In the genomic region with DNA sequence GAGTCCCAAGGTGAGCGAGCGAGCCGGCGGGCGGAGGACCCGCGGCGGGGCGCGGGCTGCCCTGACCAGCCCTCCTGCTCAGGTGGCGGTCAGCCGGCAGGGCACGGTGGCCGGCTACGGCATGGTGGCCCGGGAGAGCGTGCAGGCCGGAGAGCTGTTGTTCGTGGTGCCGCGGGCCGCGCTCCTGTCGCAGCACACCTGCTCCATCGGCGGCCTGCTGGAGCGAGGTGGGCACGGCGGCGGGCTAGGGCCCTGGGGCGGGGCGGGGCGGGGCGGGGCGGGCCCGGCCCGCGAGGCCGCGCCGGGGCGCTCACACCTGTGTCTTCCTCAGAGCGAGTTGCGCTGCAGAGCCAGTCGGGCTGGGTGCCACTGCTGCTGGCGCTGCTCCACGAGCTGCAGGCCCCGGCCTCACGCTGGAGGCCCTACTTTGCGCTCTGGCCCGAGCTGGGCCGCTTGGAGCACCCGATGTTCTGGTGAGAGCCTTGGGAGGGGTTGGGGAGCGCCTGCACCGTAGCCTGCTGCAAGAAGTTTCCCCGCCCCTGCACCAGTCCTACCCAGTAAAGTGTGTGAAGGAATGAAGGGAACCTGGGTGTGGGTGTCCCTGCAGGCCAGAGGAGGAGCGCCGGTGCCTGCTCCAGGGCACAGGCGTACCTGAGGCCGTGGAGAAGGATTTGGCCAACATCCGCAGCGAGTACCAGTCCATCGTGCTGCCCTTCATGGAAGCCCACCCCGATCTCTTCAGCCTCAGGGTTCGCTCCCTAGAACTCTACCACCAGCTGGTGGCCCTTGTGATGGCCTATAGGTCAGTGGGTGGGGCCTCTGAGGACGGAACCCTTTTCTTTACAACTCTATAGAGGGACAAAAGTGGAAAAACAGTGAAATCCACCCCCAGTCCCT, we compare ENCODE assay signal across 8 cellular contexts. TPM values are rescaled to one million over a fixed set of nuclear protein-coding genes. Genes with fewer than 3 reads are reported as not detected.
A peak's percentile ranks its signal among the peaks of the same experiment; 100 is the strongest.
DNase-seq lines count a peak whose midpoint lies in the region; ATAC-seq and TF ChIP-seq lines count a peak whose summit lies in the region.

No MANE protein-coding gene starts in this region.

- H3K9me3 Mint-ChIP-seq in activated T-helper 1 cell treated with anti-CD3 and anti-CD28 coated beads, Interleukin-12 subunit alpha, Interleukin-12 subunit beta, Interleukin-2, Interleukin-4 antibody, amounts not matched to agents 30 ng/mL and 10 ng/mL and 1 ng/mL, durations not matched to agents 14 hours and 24 hours and 36 hours, result no peaks in the 10 kb centered on the region

- H3K27ac Mint-ChIP-seq in activated T-helper 1 cell treated with anti-CD3 and anti-CD28 coated beads, Interleukin-12 subunit alpha, Interleukin-12 subunit beta, Interleukin-2, Interleukin-4 antibody, amounts not matched to agents 30 ng/mL and 10 ng/mL and 1 ng/mL, durations not matched to agents 14 hours and 24 hours and 36 hours, result peak overlapping the region; percentile 83

- H3K27ac ChIP-seq in HEK293 (ENCODE audit: extremely low read depth, low read depth, low read length) (peak overlapping the region; percentile 83), foreskin keratinocyte (no peak overlapping the region), ovary (peak overlapping the region; percentile 34 to 67)

- H3K9me3 ChIP-seq in HEK293 (ENCODE audit: control insufficient read depth, insufficient read depth, low read depth, low read length) (no peaks in the 10 kb centered on the region), ovary (no peaks in the 10 kb centered on the region)

- intact Hi-C loops in activated T-helper 1 cell treated with anti-CD3 and anti-CD28 coated beads, Interleukin-12 subunit alpha, Interleukin-12 subunit beta, Interleukin-2, Interleukin-4 antibody, amounts not matched to agents 30 ng/mL and 10 ng/mL and 1 ng/mL, durations not matched to agents 14 hours and 24 hours and 36 hours (cut with micrococcal nuclease), result loop anchor here (1.0 to 10.0 kb wide), 7 partner anchors 15 to 779 kb away; a partner anchor contains a TSS
- intact Hi-C loops in ovary (cut with DNase I), result loop anchor here in 2 of 4 donors (10.0 kb wide), 2 partner anchors 109 to 119 kb away; a partner anchor contains a TSS

- no peaks in the 10 kb centered on the region for H3K27me3 Mint-ChIP-seq in activated T-helper 1 cell treated with anti-CD3 and anti-CD28 coated beads, Interleukin-12 subunit alpha, Interleukin-12 subunit beta, Interleukin-2, Interleukin-4 antibody, amounts not matched to agents 30 ng/mL and 10 ng/mL and 1 ng/mL, durations not matched to agents 14 hours and 24 hours and 36 hours (ENCODE audit: insufficient read depth)

- peak; percentile 31 for ATAC-seq in GM18502 (IDR thresholded peaks at IDR 0.05; ENCODE audit: poor library complexity, unreplicated experiment)
- ATAC-seq in foreskin keratinocyte, result peak; percentile 75

- H3K4me3 ChIP-seq in HEK293 (ENCODE audit: low read depth, low read length), result peak overlapping the region; percentile 78
- peak overlapping the region; percentile 89 for H3K4me3 ChIP-seq in ovary

- peak; percentile 88 for DNase-seq in NAMALWA (ENCODE audit: low spot score)
- no peak for DNase-seq in activated T-helper 1 cell treated with anti-CD3 and anti-CD28 coated beads, Interleukin-12 subunit alpha, Interleukin-12 subunit beta, Interleukin-2, Interleukin-4 antibody, amounts not matched to agents 30 ng/mL and 10 ng/mL and 1 ng/mL, durations not matched to agents 14 hours and 24 hours and 36 hours (ENCODE audit: low spot score)
- peak; percentile 15 to 35 for DNase-seq in foreskin keratinocyte
- DNase-seq in ovary, result peak in 3 of 5 donors; percentile 46 to 63 (median 53)
- no peak for DNase-seq in epidermal melanocyte (ENCODE audit: insufficient read length, low spot score)
- no peak for DNase-seq in ureter (ENCODE audit: low spot score)

- no peak for TF ChIP-seq POLR2A in ovary (IDR thresholded peaks at IDR 0.05)

- no peak for TF ChIP-seq CTCF in HEK293 (tag by site-specific recombination; IDR thresholded peaks at IDR 0.05)
- TF ChIP-seq CTCF in foreskin keratinocyte (conservative IDR thresholded peaks at IDR 0.05), result peak; percentile 1
- no peak for TF ChIP-seq CTCF in ovary (IDR thresholded peaks at IDR 0.05)

- H3K36me3 ChIP-seq in HEK293 (ENCODE audit: control insufficient read depth in 2 of 2, insufficient read depth in 1 of 2, low read length in 2 of 2), result peaks cover 15 to 50% of the 10 kb centered on the region in 2 experiments
- no peaks in the 10 kb centered on the region for H3K36me3 ChIP-seq in ovary

- TF ChIP-seq EP300 in ovary (IDR thresholded peaks at IDR 0.05), result no peak

- 13 to 19% (median 14%) methylated on average over 49 to 66 of the region's 66 CpGs for WGBS in ovary, 3 donors

- POLR2A ChIA-PET in HEK293 (lab: Yijun Ruan, JAX), result interaction anchor here (1.5 kb wide), 1 partner anchor 16 kb away, joined by 3 read pairs; a partner anchor contains a TSS

- H3K27me3 ChIP-seq in foreskin keratinocyte (no peaks in the 10 kb centered on the region), ovary (no peaks in the 10 kb centered on the region)

- H3K4me3 Mint-ChIP-seq in activated T-helper 1 cell treated with anti-CD3 and anti-CD28 coated beads, Interleukin-12 subunit alpha, Interleukin-12 subunit beta, Interleukin-2, Interleukin-4 antibody, amounts not matched to agents 30 ng/mL and 10 ng/mL and 1 ng/mL, durations not matched to agents 14 hours and 24 hours and 36 hours, result peak overlapping the region; percentile 92

- H3K4me1 ChIP-seq in HEK293 (ENCODE audit: control insufficient read depth, insufficient read depth, low read length) (peaks cover 4% of the 10 kb centered on the region; the same call in 1 of the 2 replicates), foreskin keratinocyte (peaks cover 6% of the 10 kb centered on the region), ovary (ENCODE audit: insufficient read depth) (peaks cover 3% of the 10 kb centered on the region)

- peaks cover 36% of the 10 kb centered on the region for H3K4me1 Mint-ChIP-seq in activated T-helper 1 cell treated with anti-CD3 and anti-CD28 coated beads, Interleukin-12 subunit alpha, Interleukin-12 subunit beta, Interleukin-2, Interleukin-4 antibody, amounts not matched to agents 30 ng/mL and 10 ng/mL and 1 ng/mL, durations not matched to agents 14 hours and 24 hours and 36 hours (ENCODE audit: low read depth)

- CTCF ChIA-PET in HEK293 (lab: Yijun Ruan, JAX), result interaction anchor here (1.0 to 2.6 kb wide), 3 partner anchors 41 to 240 kb away, joined by 3 to 10 read pairs (median 4); no protein-coding TSS in a partner anchor

- H3K36me3 Mint-ChIP-seq in activated T-helper 1 cell treated with anti-CD3 and anti-CD28 coated beads, Interleukin-12 subunit alpha, Interleukin-12 subunit beta, Interleukin-2, Interleukin-4 antibody, amounts not matched to agents 30 ng/mL and 10 ng/mL and 1 ng/mL, durations not matched to agents 14 hours and 24 hours and 36 hours (ENCODE audit: low read depth), result peaks cover 35% of the 10 kb centered on the region

TF ChIP-seq in HEK293, 187 proteins besides CTCF, POLR2A, EP300 and RAD21 (continues in another document):
- TF ChIP-seq ZNF366 (tag by site-specific recombination; conservative IDR thresholded peaks at IDR 0.05), result 0 out of 2 replicates have a peak, but pooled peaks have one; percentile 10
- 0 out of 2 replicates have a peak, but pooled peaks have one; percentile 30 for TF ChIP-seq ZNF24 (tag by site-specific recombination; IDR thresholded peaks at IDR 0.05)
- TF ChIP-seq ZBTB8A (tag by site-specific recombination; IDR thresholded peaks at IDR 0.05), result no peak
- TF ChIP-seq ZFP69B (tag by site-specific recombination; IDR thresholded peaks at IDR 0.05), result no peak
- TF ChIP-seq, protein P1, sequence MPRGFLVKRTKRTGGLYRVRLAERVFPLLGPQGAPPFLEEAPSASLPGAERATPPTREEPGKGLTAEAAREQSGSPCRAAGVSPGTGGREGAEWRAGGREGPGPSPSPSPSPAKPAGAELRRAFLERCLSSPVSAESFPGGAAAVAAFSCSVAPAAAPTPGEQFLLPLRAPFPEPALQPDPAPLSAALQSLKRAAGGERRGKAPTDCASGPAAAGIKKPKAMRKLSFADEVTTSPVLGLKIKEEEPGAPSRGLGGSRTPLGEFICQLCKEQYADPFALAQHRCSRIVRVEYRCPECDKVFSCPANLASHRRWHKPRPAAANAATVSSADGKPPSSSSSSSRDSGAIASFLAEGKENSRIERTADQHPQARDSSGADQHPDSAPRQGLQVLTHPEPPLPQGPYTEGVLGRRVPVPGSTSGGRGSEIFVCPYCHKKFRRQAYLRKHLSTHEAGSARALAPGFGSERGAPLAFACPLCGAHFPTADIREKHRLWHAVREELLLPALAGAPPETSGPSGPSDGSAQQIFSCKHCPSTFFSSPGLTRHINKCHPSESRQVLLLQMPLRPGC (tag by site-specific recombination; IDR thresholded peaks at IDR 0.05), result peak; percentile 69
- TF ChIP-seq, protein P2, sequence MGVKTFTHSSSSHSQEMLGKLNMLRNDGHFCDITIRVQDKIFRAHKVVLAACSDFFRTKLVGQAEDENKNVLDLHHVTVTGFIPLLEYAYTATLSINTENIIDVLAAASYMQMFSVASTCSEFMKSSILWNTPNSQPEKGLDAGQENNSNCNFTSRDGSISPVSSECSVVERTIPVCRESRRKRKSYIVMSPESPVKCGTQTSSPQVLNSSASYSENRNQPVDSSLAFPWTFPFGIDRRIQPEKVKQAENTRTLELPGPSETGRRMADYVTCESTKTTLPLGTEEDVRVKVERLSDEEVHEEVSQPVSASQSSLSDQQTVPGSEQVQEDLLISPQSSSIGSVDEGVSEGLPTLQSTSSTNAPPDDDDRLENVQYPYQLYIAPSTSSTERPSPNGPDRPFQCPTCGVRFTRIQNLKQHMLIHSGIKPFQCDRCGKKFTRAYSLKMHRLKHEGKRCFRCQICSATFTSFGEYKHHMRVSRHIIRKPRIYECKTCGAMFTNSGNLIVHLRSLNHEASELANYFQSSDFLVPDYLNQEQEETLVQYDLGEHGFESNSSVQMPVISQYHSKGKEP (tag by site-specific recombination; IDR thresholded peaks at IDR 0.05), result peak; percentile 50; the same call in 1 of the 2 replicates
- no peak for TF ChIP-seq ZNF837 (tag by site-specific recombination; IDR thresholded peaks at IDR 0.05)
- no peak for TF ChIP-seq ZNF239 (tag by site-specific recombination; IDR thresholded peaks at IDR 0.05)

RNA-seq across cellular contexts. Expression of a gene that starts 0.8 kb away (rescaled TPM):
- total RNA-seq in activated T-helper 1 cell treated with anti-CD3 and anti-CD28 coated beads, Interleukin-12 subunit alpha, Interleukin-12 subunit beta, Interleukin-2, Interleukin-4 antibody, amounts not matched to agents 30 ng/mL and 10 ng/mL and 1 ng/mL, durations not matched to agents 14 hours and 24 hours and 36 hours, result 32.1 and 34.9 TPM in 2 replicates
- total RNA-seq in foreskin keratinocyte (12.5 and 13.6 TPM in 2 replicates), ovary (10 to 100 TPM; 16.5 to 28.4 (median 19.3) TPM), ureter (37.3 TPM)
- polyA plus RNA-seq in foreskin keratinocyte (8.2 and 10.4 TPM in 2 replicates), ovary (10 to 100 TPM; 12.5 to 14.8 TPM)

RNA-seq across cellular contexts. Expression of a gene that starts 16.2 kb away (rescaled TPM):
- total RNA-seq in activated T-helper 1 cell treated with anti-CD3 and anti-CD28 coated beads, Interleukin-12 subunit alpha, Interleukin-12 subunit beta, Interleukin-2, Interleukin-4 antibody, amounts not matched to agents 30 ng/mL and 10 ng/mL and 1 ng/mL, durations not matched to agents 14 hours and 24 hours and 36 hours, result 1.5 and 1.7 TPM in 2 replicates
- total RNA-seq in foreskin keratinocyte (3.7 and 5.6 TPM in 2 replicates), ovary (10 to 100 TPM in 1 of 7 donors, 1 to 10 TPM in 6; 1.6 to 10.5 (median 2.6) TPM), ureter (4.6 TPM)
- polyA plus RNA-seq in foreskin keratinocyte (1.6 and 2.7 TPM in 2 replicates), ovary (1 to 10 TPM; 3.7 to 5.5 TPM)

Comparison
In these comparisons a context has a peak if more than half of its experiments do, and no peak if none do; other contexts are left out.
1. DNase-seq: peak in NAMALWA (single experiment), foreskin keratinocyte (2 of 2) and ovary (3 of 5); none in activated T-helper 1 cell treated with anti-CD3 and anti-CD28 coated beads, Interleukin-12 subunit alpha, Interleukin-12 subunit beta, Interleukin-2, Interleukin-4 antibody, amounts not matched to agents 30 ng/mL and 10 ng/mL and 1 ng/mL, durations not matched to agents 14 hours and 24 hours and 36 hours (single experiment), epidermal melanocyte (single experiment) and ureter (single experiment).